In genomic region chr4:153485860-153486259, GRCh38 we compare ENCODE assay signal across 9 cellular contexts. TPM values are rescaled to one million over a fixed set of nuclear protein-coding genes. Genes with fewer than 3 reads are reported as not detected.
DNase-seq lines count a peak whose midpoint lies in the region; ATAC-seq and TF ChIP-seq lines count a peak whose summit lies in the region.
"Had no signal": no experiment of that assay in that cellular context is flagged by ENCODE, and none has a peak within 500 bp of the region (broad histone marks: within the 10 kb centered on the region; RNA-seq: fewer than 3 reads in every experiment).

No MANE protein-coding gene starts in this region.

- no peaks in the 10 kb centered on the region for H3K9me3 Mint-ChIP-seq in activated B cell treated with CpG ODN at 0.5 μM for 24 hours

- peaks cover 87% of the 10 kb centered on the region for H3K4me1 Mint-ChIP-seq in activated B cell treated with CpG ODN at 0.5 μM for 24 hours

- intact Hi-C loops in left ventricle myocardium inferior (cut with micrococcal nuclease) (no loop called here), Right ventricle myocardium inferior (cut with DNase I) (loop anchor here (5.0 kb wide), 2 partner anchors 51 to 66 kb away; no protein-coding TSS in a partner anchor), activated B cell treated with CpG ODN at 0.5 μM for 24 hours (cut with micrococcal nuclease) (no loop called here), aorta (cut with DNase I) (loop anchor here in 1 of 2 donors (5.0 kb wide), 2 partner anchors 61 to 86 kb away; no protein-coding TSS in a partner anchor)

- H3K23ac ChIP-seq in mesenchymal stem cell (ENCODE audit: low read length in 2 of 2), result no peak overlapping the region

- H3K27me3 Mint-ChIP-seq in activated B cell treated with CpG ODN at 0.5 μM for 24 hours, result no peaks in the 10 kb centered on the region

- no peaks in the 10 kb centered on the region for H3K27me3 ChIP-seq in left ventricle myocardium inferior (ENCODE audit: low read depth)
- H3K27me3 ChIP-seq in mesenchymal stem cell (ENCODE audit: control insufficient read depth in 1 of 2, insufficient read depth in 1 of 2, low read length in 2 of 2), result no peaks in the 10 kb centered on the region
- H3K27me3 ChIP-seq in aorta (ENCODE audit: control insufficient read depth in 1 of 2, insufficient read depth in 2 of 2, low read length in 1 of 2), result no peaks in the 10 kb centered on the region

- no peak overlapping the region for H3K4ac ChIP-seq in mesenchymal stem cell (ENCODE audit: low read depth in 1 of 2, low read length in 2 of 2)

- no peak overlapping the region for H3K14ac ChIP-seq in mesenchymal stem cell (ENCODE audit: low read length in 2 of 2)

- H2BK15ac ChIP-seq in mesenchymal stem cell (ENCODE audit: low read depth, poor library complexity, severe bottlenecking), result no peak overlapping the region

- no peak for TF ChIP-seq CTCF in left ventricle myocardium inferior (IDR thresholded peaks at IDR 0.05; ENCODE audit: borderline replicate concordance)
- TF ChIP-seq CTCF in activated B cell treated with CpG ODN at 0.5 μM for 24 hours (IDR thresholded peaks at IDR 0.05), result no peak

- peaks cover 52% of the 10 kb centered on the region for H3K36me3 Mint-ChIP-seq in activated B cell treated with CpG ODN at 0.5 μM for 24 hours (ENCODE audit: low read depth)

- no peak overlapping the region for H2BK5ac ChIP-seq in mesenchymal stem cell (ENCODE audit: low read depth, low read length, poor library complexity, severe bottlenecking)

- peaks cover 72% of the 10 kb centered on the region for H3K4me1 ChIP-seq in left ventricle myocardium inferior
- H3K4me1 ChIP-seq in mesenchymal stem cell (ENCODE audit: control insufficient read depth, insufficient read depth, low read depth, low read length), result peaks cover 26% of the 10 kb centered on the region
- H3K4me1 ChIP-seq in aorta (ENCODE audit: control insufficient read depth in 1 of 2, insufficient read depth in 2 of 2, low read length in 2 of 2), result peaks cover 0 to 6% of the 10 kb centered on the region in 2 donors

- peak overlapping the region; percentile 86 for H3K27ac ChIP-seq in left ventricle myocardium inferior (replicated peaks)
- peak overlapping the region; percentile 19 for H3K27ac ChIP-seq in mesenchymal stem cell (ENCODE audit: low read length, poor library complexity, severe bottlenecking)
- H3K27ac ChIP-seq in aorta (ENCODE audit: low read depth in 1 of 2, low read length in 2 of 2), result peak overlapping the region; percentile 31 to 33

- peak overlapping the region; percentile 92 for H3K27ac Mint-ChIP-seq in activated B cell treated with CpG ODN at 0.5 μM for 24 hours

- H3K9ac ChIP-seq in mesenchymal stem cell (ENCODE audit: low read length), result peak overlapping the region; percentile 35

- H2AFZ ChIP-seq in mesenchymal stem cell (ENCODE audit: low read depth, low read length), result no peak overlapping the region

- H3K4me2 ChIP-seq in mesenchymal stem cell (ENCODE audit: low read length, poor library complexity, severe bottlenecking), result no peak overlapping the region

- H3K79me1 ChIP-seq in mesenchymal stem cell (replicated peaks; ENCODE audit: low read length, poor library complexity, severe bottlenecking), result peaks cover 14% of the 10 kb centered on the region

- DNase-seq in left ventricle myocardium inferior (no peak), Right ventricle myocardium inferior (ENCODE audit: missing footprints) (no peak), activated B cell treated with CpG ODN at 0.5 μM for 24 hours (no peak), mesenchymal stem cell (no peak), aorta (no peak), UCSD-AML1 (lab: John Stamatoyannopoulos, UW; ENCODE audit: unreplicated experiment) (no peak), NCI-H2107 treated with DMSO at 0.1 percent for 48 hours (lab: John Stamatoyannopoulos, UW; ENCODE audit: unreplicated experiment) (no peak)
- DNase-seq: NK-92 treated with Interleukin-12 subunit alpha and Interleukin-12 subunit beta, amount 100 ng/mL, for 24 hours had no signal

- no peak overlapping the region for H2BK12ac ChIP-seq in mesenchymal stem cell (ENCODE audit: low read length in 2 of 2)

- POLR2A ChIA-PET in activated B cell treated with CpG ODN at 0.5 μM for 24 hours (lab: Charles Lee), result interaction anchor here (1.9 to 5.1 kb wide), 4 partner anchors 12 to 37 kb away, joined by 7 to 103 read pairs (median 28); partner anchors contain the start of gene TMEM131L

- no peak overlapping the region for H4K91ac ChIP-seq in mesenchymal stem cell (ENCODE audit: low read length)

- H3K18ac ChIP-seq in mesenchymal stem cell (ENCODE audit: low read depth in 1 of 2, low read length in 2 of 2), result no peak overlapping the region

- peak overlapping the region; percentile 44 for H3K4me3 Mint-ChIP-seq in activated B cell treated with CpG ODN at 0.5 μM for 24 hours

- H4K8ac ChIP-seq in mesenchymal stem cell (ENCODE audit: low read length), result no peak overlapping the region

- H3K4me3 ChIP-seq in left ventricle myocardium inferior (no peak overlapping the region), mesenchymal stem cell (ENCODE audit: insufficient read depth in 1 of 2, low read depth in 1 of 2, low read length in 2 of 2) (no peak overlapping the region), aorta (ENCODE audit: low read length in 2 of 2) (no peak overlapping the region)

- WGBS in mesenchymal stem cell, result 90% methylated on average over 4 of the region's 5 CpGs
- WGBS in aorta, 2 donors, result 60 to 62% methylated on average over 5 of the region's 5 CpGs

- no peak overlapping the region for H2BK120ac ChIP-seq in mesenchymal stem cell (ENCODE audit: low read depth, low read length)

- H3K9me3 ChIP-seq in left ventricle myocardium inferior (replicated peaks) (no peaks in the 10 kb centered on the region), mesenchymal stem cell (ENCODE audit: control insufficient read depth, low read length) (no peaks in the 10 kb centered on the region), aorta (ENCODE audit: control insufficient read depth, low read length) (no peaks in the 10 kb centered on the region)

- no peak overlapping the region for H2AK5ac ChIP-seq in mesenchymal stem cell (ENCODE audit: low read length, severe bottlenecking)

- no peaks in the 10 kb centered on the region for H3K36me3 ChIP-seq in left ventricle myocardium inferior
- H3K36me3 ChIP-seq in mesenchymal stem cell (ENCODE audit: control insufficient read depth in 1 of 2, insufficient read depth in 2 of 2, low read depth in 1 of 2, low read length in 2 of 2), result peaks cover under 1 to 1% of the 10 kb centered on the region in 2 experiments
- no peaks in the 10 kb centered on the region for H3K36me3 ChIP-seq in aorta (ENCODE audit: control insufficient read depth in 1 of 2, insufficient read depth in 2 of 2, low read length in 1 of 2)

- CTCF ChIA-PET in activated B cell treated with CpG ODN at 0.5 μM for 24 hours (lab: Charles Lee), result interaction anchor here (0.7 to 1.2 kb wide), 3 partner anchors 14 to 53 kb away, joined by 3 to 6 read pairs (median 3); no protein-coding TSS in a partner anchor

- ATAC-seq in Right ventricle myocardium inferior, result no peak
- no peak for ATAC-seq in activated B cell treated with CpG ODN at 0.5 μM for 24 hours (ENCODE audit: low read depth)
- ATAC-seq in aorta (ENCODE audit: low FRiP score), result no peak
- no peak for ATAC-seq in HG02973 (IDR thresholded peaks at IDR 0.05; ENCODE audit: unreplicated experiment)

RNA-seq across cellular contexts. Expression of gene TMEM131L, which starts 19.7 kb away (rescaled TPM):
- total RNA-seq in left ventricle myocardium inferior, result 14.9 TPM
- total RNA-seq in Right ventricle myocardium inferior, result 14.4 TPM
- 170 and 193 TPM in 2 replicates for total RNA-seq in activated B cell treated with CpG ODN at 0.5 μM for 24 hours
- 3.8 TPM for polyA plus RNA-seq in mesenchymal stem cell (2013, experiment 1 of 2)
- 3.5 TPM for polyA plus RNA-seq in mesenchymal stem cell (2013, experiment 2 of 2)
- total RNA-seq in aorta, result 10 to 100 TPM; 20.1 to 22.5 TPM
- polyA plus RNA-seq in aorta, result 10 to 100 TPM in 1 of 2 donors, 1 to 10 TPM in 1; 2.0 to 14.8 TPM

Comparison
In these comparisons a context has a peak if more than half of its experiments do, and no peak if none do; other contexts are left out.
1. H3K27ac ChIP-seq: peak in every context shown above with its lines; median percentile 86 in left ventricle myocardium inferior; 32 in aorta; 19 in mesenchymal stem cell.